ENCODE assay signal across 1 cellular context in the genomic region with DNA sequence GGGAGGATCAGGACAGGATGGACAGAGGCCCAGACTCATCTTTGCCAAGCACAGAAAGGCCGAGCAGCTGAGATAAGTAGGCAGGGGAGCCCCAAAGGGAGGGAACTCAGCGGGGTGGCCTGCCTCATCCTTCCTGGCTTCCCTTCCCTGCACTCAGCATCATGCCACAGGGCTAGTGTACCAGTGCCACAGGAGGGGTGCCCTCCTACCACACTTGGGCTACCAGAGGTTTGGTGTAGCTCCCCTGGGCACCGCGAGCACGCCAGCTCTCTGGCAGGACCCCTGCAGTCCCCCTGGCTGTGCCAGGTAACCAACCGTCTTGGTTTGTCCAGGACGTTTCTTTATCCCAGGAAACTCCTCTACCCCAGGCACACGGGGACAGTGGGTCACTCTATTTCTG.
TF ChIP-seq lines count a peak whose summit lies in the region.

No MANE protein-coding gene starts in this region.

TF ChIP-seq in H1, 55 proteins besides CTCF, POLR2A, EP300 and RAD21:
- TF ChIP-seq CREB1 (IDR thresholded peaks at IDR 0.05) (no peak), TAF1 (IDR thresholded peaks at IDR 0.05; ENCODE audit: low read depth, low read length) (no peak), CEBPB (IDR thresholded peaks at IDR 0.05; ENCODE audit: low read depth, low read length) (no peak)
TF ChIP-seq in H1: peak in this region for 0.
